11 cellular contexts compared by ENCODE assay signal in the genomic region with DNA sequence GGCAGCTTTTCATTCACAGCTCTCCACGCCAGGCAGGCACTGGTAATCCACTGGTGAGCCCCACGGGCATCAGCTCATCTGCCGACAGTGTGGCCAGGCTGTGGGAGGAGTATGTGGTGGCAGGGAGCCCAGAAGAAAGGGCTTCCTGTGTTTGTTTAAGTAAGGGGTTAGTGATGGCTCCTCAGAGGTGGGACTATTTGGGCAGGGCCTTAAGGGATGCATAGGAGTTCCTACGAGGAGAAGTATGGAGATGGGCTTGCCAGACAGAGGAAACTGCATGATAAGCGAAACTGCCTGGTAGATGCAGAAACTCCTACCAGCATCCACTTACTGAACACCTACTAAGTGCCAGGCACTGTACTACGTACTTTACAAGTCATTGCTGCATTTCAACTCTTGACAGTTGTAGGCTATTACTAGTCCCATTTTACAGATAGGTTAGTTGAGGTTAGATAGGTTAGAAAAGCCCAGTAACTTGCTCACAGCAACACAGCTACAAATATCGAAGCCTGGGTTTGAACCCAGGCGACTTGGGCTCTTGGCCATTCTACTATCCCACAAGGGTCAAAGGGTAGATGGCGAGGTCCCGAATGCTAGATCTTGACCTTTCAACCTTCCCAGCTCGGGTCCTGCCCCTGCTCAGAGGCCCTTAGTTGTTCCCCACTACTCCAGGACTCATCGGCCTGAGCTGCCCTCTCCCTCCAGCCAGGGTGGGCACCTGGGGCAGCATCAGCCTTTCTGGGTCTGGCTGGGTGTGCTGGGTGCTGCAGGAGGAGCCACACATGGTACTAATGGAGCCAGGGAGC. TPM values are rescaled to one million over a fixed set of nuclear protein-coding genes. Genes with fewer than 3 reads are reported as not detected.
DNase-seq lines count a peak whose midpoint lies in the region; ATAC-seq and TF ChIP-seq lines count a peak whose summit lies in the region.
"Had no signal": no experiment of that assay in that cellular context is flagged by ENCODE, and none has a peak within 500 bp of the region (broad histone marks: within the 10 kb centered on the region; RNA-seq: fewer than 3 reads in every experiment).

No MANE protein-coding gene starts in this region.

- CTCF ChIA-PET in AG04450 (lab: Charles Lee) (interaction anchor here (0.6 kb wide), 1 partner anchor 52 kb away, joined by 3 read pairs; no protein-coding TSS in a partner anchor), HEK293 (lab: Yijun Ruan, JAX) (interaction anchor here (0.7 kb wide), 1 partner anchor 59 kb away, joined by 6 read pairs; no protein-coding TSS in a partner anchor)

- no peak for TF ChIP-seq CTCF in AG04450 (IDR thresholded peaks at IDR 0.05; ENCODE audit: low read depth, low read length)
- TF ChIP-seq CTCF in HEK293 (tag by site-specific recombination; IDR thresholded peaks at IDR 0.05), result no peak
- TF ChIP-seq CTCF in GM20000 (IDR thresholded peaks at IDR 0.05; ENCODE audit: extremely low read depth, missing control alignments), result no peak

- H3K4me3 ChIP-seq in AG04450 (ENCODE audit: low read depth, low read length), result no peak overlapping the region
- no peak overlapping the region for H3K4me3 ChIP-seq in HEK293 (ENCODE audit: low read depth, low read length)
- H3K4me3 ChIP-seq: GM23338, ovary had no signal

- no peak overlapping the region for H3K27ac Mint-ChIP-seq in immature natural killer cell
- H3K27ac Mint-ChIP-seq: GM23338 had no signal

- H3K27ac ChIP-seq in AG04450 (ENCODE audit: low read depth, low read length) (peak overlapping the region; percentile 23), HEK293 (ENCODE audit: extremely low read depth, low read depth, low read length) (no peak overlapping the region)
- H3K27ac ChIP-seq: ovary had no signal

- H3K27me3 Mint-ChIP-seq in immature natural killer cell (ENCODE audit: low read depth in 3 of 3), result peaks cover 0 to 5% (median 4%) of the 10 kb centered on the region in 3 donors

- no peaks in the 10 kb centered on the region for H3K4me1 Mint-ChIP-seq in immature natural killer cell
- H3K4me1 Mint-ChIP-seq: CD8-positive, alpha-beta memory T cell; GM23338 had no signal

- H3K4me1 ChIP-seq in HEK293 (ENCODE audit: control insufficient read depth, insufficient read depth, low read length), result no peaks in the 10 kb centered on the region

- no peaks in the 10 kb centered on the region for H3K36me3 Mint-ChIP-seq in immature natural killer cell
- H3K36me3 Mint-ChIP-seq: CD8-positive, alpha-beta memory T cell had no signal

- no peaks in the 10 kb centered on the region for H3K36me3 ChIP-seq in HEK293 (ENCODE audit: control insufficient read depth in 2 of 2, insufficient read depth in 1 of 2, low read length in 2 of 2)
- H3K36me3 ChIP-seq: ovary had no signal

- POLR2A ChIA-PET in AG04450 (lab: Yijun Ruan, JAX) (interaction anchor here (0.6 to 0.9 kb wide), 3 partner anchors 21 to 191 kb away, joined by 3 to 4 read pairs (median 4); no protein-coding TSS in a partner anchor), HEK293 (lab: Yijun Ruan, JAX) (no interaction called here)

- H3K9me3 ChIP-seq in AG04450 (ENCODE audit: control insufficient read depth, insufficient read depth, low read length), result peaks cover 2% of the 10 kb centered on the region; the same call in 1 of the 2 replicates
- no peaks in the 10 kb centered on the region for H3K9me3 ChIP-seq in HEK293 (ENCODE audit: control insufficient read depth, insufficient read depth, low read depth, low read length)
- H3K9me3 ChIP-seq: ovary had no signal

- no peak for ATAC-seq in GM18520 (IDR thresholded peaks at IDR 0.05; ENCODE audit: unreplicated experiment)

- H3K9me3 Mint-ChIP-seq in immature natural killer cell, result no peaks in the 10 kb centered on the region
- H3K9me3 Mint-ChIP-seq: CD8-positive, alpha-beta memory T cell; GM23338 had no signal

- DNase-seq in AG04450 (ENCODE audit: low read depth, low spot score), result no peak
- DNase-seq in amniotic epithelial cell (ENCODE audit: low read depth), result peak; percentile 77
- DNase-seq in iris pigment epithelial cell (ENCODE audit: low read depth), result peak; percentile 68
- no peak for DNase-seq in immature natural killer cell
- DNase-seq in islet precursor cell, result no peak
- no peak for DNase-seq in GM20000 (ENCODE audit: low spot score)
- DNase-seq: CD8-positive, alpha-beta memory T cell; ovary had no signal

- no peaks in the 10 kb centered on the region for H3K27me3 ChIP-seq in AG04450 (ENCODE audit: control insufficient read depth, insufficient read depth, low read length)
- H3K27me3 ChIP-seq: ovary had no signal

- H3K4me3 Mint-ChIP-seq in immature natural killer cell, result no peak overlapping the region
- H3K4me3 Mint-ChIP-seq: CD8-positive, alpha-beta memory T cell; GM23338 had no signal

TF ChIP-seq in HEK293, 187 proteins besides CTCF, POLR2A, EP300 and RAD21 (continues in another document):
- no peak for TF ChIP-seq ZNF785 (tag by site-specific recombination; IDR thresholded peaks at IDR 0.05)
- TF ChIP-seq ZNF555 (tag by site-specific recombination; conservative IDR thresholded peaks at IDR 0.05), result no peak
- TF ChIP-seq ZBTB48 (tag by site-specific recombination; IDR thresholded peaks at IDR 0.05), result peak; percentile 89
- no peak for TF ChIP-seq REPIN1 (tag by site-specific recombination; IDR thresholded peaks at IDR 0.05; ENCODE audit: low read depth)
- TF ChIP-seq HOXD13 (CRISPR knock-in tag; IDR thresholded peaks at IDR 0.05; ENCODE audit: borderline replicate concordance), result no peak
- no peak for TF ChIP-seq ZNF280D (tag by site-specific recombination; IDR thresholded peaks at IDR 0.05)
- TF ChIP-seq EGR2 (tag by site-specific recombination; IDR thresholded peaks at IDR 0.05; ENCODE audit: low read depth), result peak; percentile 41; the same call in 1 of the 2 replicates
- TF ChIP-seq ZBTB17 (tag by site-specific recombination; IDR thresholded peaks at IDR 0.05), result peak; percentile 53
- TF ChIP-seq SETDB1 (IDR thresholded peaks at IDR 0.05; ENCODE audit: insufficient read length, low read length), result no peak
- no peak for TF ChIP-seq ZNF776 (tag by site-specific recombination; IDR thresholded peaks at IDR 0.05; ENCODE audit: borderline replicate concordance)
- no peak for TF ChIP-seq ZNF561 (tag by site-specific recombination; IDR thresholded peaks at IDR 0.05; ENCODE audit: borderline replicate concordance)
- peak; percentile 26; the same call in 1 of the 2 replicates for TF ChIP-seq ZFHX2 (tag by site-specific recombination; conservative IDR thresholded peaks at IDR 0.05)
- no peak for TF ChIP-seq ZNF394 (tag by site-specific recombination; IDR thresholded peaks at IDR 0.05; ENCODE audit: borderline replicate concordance)
- no peak for TF ChIP-seq OVOL3 (tag by site-specific recombination; IDR thresholded peaks at IDR 0.05)
- no peak for TF ChIP-seq ZFP37 (tag by site-specific recombination; IDR thresholded peaks at IDR 0.05)
- TF ChIP-seq ZIC2 (tag by site-specific recombination; IDR thresholded peaks at IDR 0.05), result no peak
- TF ChIP-seq ZFP3 (tag by site-specific recombination; IDR thresholded peaks at IDR 0.05; ENCODE audit: low read depth), result peak; percentile 94
- 0 out of 2 replicates have a peak, but pooled peaks have one; percentile 17 for TF ChIP-seq OSR2 (tag by site-specific recombination; IDR thresholded peaks at IDR 0.05)
- 0 out of 2 replicates have a peak, but pooled peaks have one; percentile 34 for TF ChIP-seq ZNF664 (tag by site-specific recombination; IDR thresholded peaks at IDR 0.05)
- no peak for TF ChIP-seq ZNF10 (tag by site-specific recombination; IDR thresholded peaks at IDR 0.05)
- TF ChIP-seq ZBTB20 (tag by site-specific recombination; IDR thresholded peaks at IDR 0.05), result no peak
- no peak for TF ChIP-seq SP2 (tag by site-specific recombination; IDR thresholded peaks at IDR 0.05)
- TF ChIP-seq ZNF23 (tag by site-specific recombination; IDR thresholded peaks at IDR 0.05; ENCODE audit: borderline replicate concordance), result no peak

RNA-seq across cellular contexts. Expression of gene CEBPB, which starts 55.1 kb away (rescaled TPM):
- polyA plus RNA-seq in AG04450 (2011; rRNA removed) (19.1 and 23.6 TPM in 2 replicates), immature natural killer cell (10 to 100 TPM; 15.3 to 27.6 (median 22.9) TPM)
- 10.8 and 13.6 TPM in 2 replicates for polyA minus RNA-seq in AG04450 (2011; rRNA and poly(A)+ RNA removed)

Comparison
In these comparisons a context has a peak if more than half of its experiments do, and no peak if none do; other contexts are left out.
1. DNase-seq: peak in amniotic epithelial cell (single experiment) and iris pigment epithelial cell (single experiment); none in AG04450 (single experiment), immature natural killer cell (0 of 3), islet precursor cell (single experiment) and GM20000 (single experiment).